1 cellular context compared by ENCODE assay signal in genomic region chr6:27374824-27375612, GRCh38.
TF ChIP-seq lines count a peak whose summit lies in the region.

No MANE protein-coding gene starts in this region.

TF ChIP-seq in K562, 482 proteins besides CTCF, POLR2A, EP300 and RAD21 (continued from another document and continues in another):
- 0 out of 6 replicates have a peak, but pooled peaks of 1 of the 3 experiments have one; percentile 34 for TF ChIP-seq ZBTB11 (CRISPR knock-in tag; IDR thresholded peaks at IDR 0.05)
- no peak for TF ChIP-seq PHTF2 (CRISPR knock-in tag; IDR thresholded peaks at IDR 0.05)
- no peak for TF ChIP-seq ZNF444 (CRISPR knock-in tag; IDR thresholded peaks at IDR 0.05)
- TF ChIP-seq ZNF12 (CRISPR knock-in tag; IDR thresholded peaks at IDR 0.05), result no peak
- peak; percentile 57; the same call in 1 of the 2 replicates for TF ChIP-seq CTBP1 (IDR thresholded peaks at IDR 0.05; ENCODE audit: borderline replicate concordance)
- TF ChIP-seq, protein P1, sequence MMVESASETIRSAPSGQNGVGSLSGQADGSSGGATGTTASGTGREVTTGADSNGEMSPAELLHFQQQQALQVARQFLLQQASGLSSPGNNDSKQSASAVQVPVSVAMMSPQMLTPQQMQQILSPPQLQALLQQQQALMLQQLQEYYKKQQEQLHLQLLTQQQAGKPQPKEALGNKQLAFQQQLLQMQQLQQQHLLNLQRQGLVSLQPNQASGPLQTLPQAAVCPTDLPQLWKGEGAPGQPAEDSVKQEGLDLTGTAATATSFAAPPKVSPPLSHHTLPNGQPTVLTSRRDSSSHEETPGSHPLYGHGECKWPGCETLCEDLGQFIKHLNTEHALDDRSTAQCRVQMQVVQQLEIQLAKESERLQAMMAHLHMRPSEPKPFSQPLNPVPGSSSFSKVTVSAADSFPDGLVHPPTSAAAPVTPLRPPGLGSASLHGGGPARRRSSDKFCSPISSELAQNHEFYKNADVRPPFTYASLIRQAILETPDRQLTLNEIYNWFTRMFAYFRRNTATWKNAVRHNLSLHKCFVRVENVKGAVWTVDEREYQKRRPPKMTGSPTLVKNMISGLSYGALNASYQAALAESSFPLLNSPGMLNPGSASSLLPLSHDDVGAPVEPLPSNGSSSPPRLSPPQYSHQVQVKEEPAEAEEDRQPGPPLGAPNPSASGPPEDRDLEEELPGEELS (CRISPR knock-in tag; IDR thresholded peaks at IDR 0.05; ENCODE audit: borderline replicate concordance), result no peak
- no peak for TF ChIP-seq MCM5 (IDR thresholded peaks at IDR 0.05; ENCODE audit: low read depth)
- no peak for TF ChIP-seq TAF15 (IDR thresholded peaks at IDR 0.05; ENCODE audit: low read depth, low read length)
- TF ChIP-seq ZBTB43 (CRISPR knock-in tag; IDR thresholded peaks at IDR 0.05), result no peak
- TF ChIP-seq ZNF316 (IDR thresholded peaks at IDR 0.05), result no peak
- no peak for TF ChIP-seq ZNF717 (CRISPR knock-in tag; IDR thresholded peaks at IDR 0.05)
- no peak for TF ChIP-seq SNRNP70 (optimal IDR thresholded peaks at IDR 0.05; ENCODE audit: low read depth, low read length)
- peak; percentile 57; the same call in 1 of the 2 replicates for TF ChIP-seq HMGXB4 (CRISPR knock-in tag; IDR thresholded peaks at IDR 0.05)
- TF ChIP-seq KLF1 (tag; IDR thresholded peaks at IDR 0.05), result no peak
- no peak for TF ChIP-seq NCOA6 (IDR thresholded peaks at IDR 0.05)
- TF ChIP-seq MAZ (CRISPR knock-in tag; conservative IDR thresholded peaks at IDR 0.05 in 1 of 2, IDR thresholded peaks at IDR 0.05 in 1 of 2), result peak in 1 of 2 experiments; percentile 25; a peak in 1 of 4 replicates
- TF ChIP-seq, protein P2, sequence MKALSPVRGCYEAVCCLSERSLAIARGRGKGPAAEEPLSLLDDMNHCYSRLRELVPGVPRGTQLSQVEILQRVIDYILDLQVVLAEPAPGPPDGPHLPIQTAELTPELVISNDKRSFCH (CRISPR knock-in tag; IDR thresholded peaks at IDR 0.05), result no peak
- TF ChIP-seq, protein P2 (tag; IDR thresholded peaks at IDR 0.05), result no peak
- no peak for TF ChIP-seq ZNF79 (CRISPR knock-in tag; IDR thresholded peaks at IDR 0.05; ENCODE audit: low read depth)
- no peak for TF ChIP-seq DPF2 (IDR thresholded peaks at IDR 0.05)
- TF ChIP-seq, protein P3, sequence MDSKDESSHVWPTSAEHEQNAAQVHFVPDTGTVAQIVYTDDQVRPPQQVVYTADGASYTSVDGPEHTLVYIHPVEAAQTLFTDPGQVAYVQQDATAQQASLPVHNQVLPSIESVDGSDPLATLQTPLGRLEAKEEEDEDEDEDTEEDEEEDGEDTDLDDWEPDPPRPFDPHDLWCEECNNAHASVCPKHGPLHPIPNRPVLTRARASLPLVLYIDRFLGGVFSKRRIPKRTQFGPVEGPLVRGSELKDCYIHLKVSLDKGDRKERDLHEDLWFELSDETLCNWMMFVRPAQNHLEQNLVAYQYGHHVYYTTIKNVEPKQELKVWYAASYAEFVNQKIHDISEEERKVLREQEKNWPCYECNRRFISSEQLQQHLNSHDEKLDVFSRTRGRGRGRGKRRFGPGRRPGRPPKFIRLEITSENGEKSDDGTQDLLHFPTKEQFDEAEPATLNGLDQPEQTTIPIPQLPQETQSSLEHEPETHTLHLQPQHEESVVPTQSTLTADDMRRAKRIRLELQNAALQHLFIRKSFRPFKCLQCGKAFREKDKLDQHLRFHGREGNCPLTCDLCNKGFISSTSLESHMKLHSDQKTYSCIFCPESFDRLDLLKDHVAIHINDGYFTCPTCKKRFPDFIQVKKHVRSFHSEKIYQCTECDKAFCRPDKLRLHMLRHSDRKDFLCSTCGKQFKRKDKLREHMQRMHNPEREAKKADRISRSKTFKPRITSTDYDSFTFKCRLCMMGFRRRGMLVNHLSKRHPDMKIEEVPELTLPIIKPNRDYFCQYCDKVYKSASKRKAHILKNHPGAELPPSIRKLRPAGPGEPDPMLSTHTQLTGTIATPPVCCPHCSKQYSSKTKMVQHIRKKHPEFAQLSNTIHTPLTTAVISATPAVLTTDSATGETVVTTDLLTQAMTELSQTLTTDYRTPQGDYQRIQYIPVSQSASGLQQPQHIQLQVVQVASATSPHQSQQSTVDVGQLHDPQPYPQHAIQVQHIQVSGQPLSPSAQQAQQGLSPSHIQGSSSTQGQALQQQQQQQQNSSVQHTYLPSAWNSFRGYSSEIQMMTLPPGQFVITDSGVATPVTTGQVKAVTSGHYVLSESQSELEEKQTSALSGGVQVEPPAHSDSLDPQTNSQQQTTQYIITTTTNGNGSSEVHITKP (IDR thresholded peaks at IDR 0.05; ENCODE audit: partially characterized antibody), result peak; percentile 26
- peak; percentile 7 for TF ChIP-seq PHF20 (IDR thresholded peaks at IDR 0.05; ENCODE audit: partially characterized antibody)
- TF ChIP-seq SMARCA5 (IDR thresholded peaks at IDR 0.05), result no peak
- TF ChIP-seq SMARCE1 (IDR thresholded peaks at IDR 0.05), result no peak
- no peak for TF ChIP-seq BCLAF1 (IDR thresholded peaks at IDR 0.05; ENCODE audit: borderline replicate concordance in 1 of 2, control insufficient read depth in 1 of 2, low read depth in 2 of 2, low read length in 1 of 2)
- no peak for TF ChIP-seq MXI1 (IDR thresholded peaks at IDR 0.05; ENCODE audit: low read depth, low read length)
- no peak for TF ChIP-seq ZNF41 (CRISPR knock-in tag; conservative IDR thresholded peaks at IDR 0.05)
- no peak for TF ChIP-seq FOXA1 (IDR thresholded peaks at IDR 0.05; ENCODE audit: borderline replicate concordance)
- TF ChIP-seq, protein P4, sequence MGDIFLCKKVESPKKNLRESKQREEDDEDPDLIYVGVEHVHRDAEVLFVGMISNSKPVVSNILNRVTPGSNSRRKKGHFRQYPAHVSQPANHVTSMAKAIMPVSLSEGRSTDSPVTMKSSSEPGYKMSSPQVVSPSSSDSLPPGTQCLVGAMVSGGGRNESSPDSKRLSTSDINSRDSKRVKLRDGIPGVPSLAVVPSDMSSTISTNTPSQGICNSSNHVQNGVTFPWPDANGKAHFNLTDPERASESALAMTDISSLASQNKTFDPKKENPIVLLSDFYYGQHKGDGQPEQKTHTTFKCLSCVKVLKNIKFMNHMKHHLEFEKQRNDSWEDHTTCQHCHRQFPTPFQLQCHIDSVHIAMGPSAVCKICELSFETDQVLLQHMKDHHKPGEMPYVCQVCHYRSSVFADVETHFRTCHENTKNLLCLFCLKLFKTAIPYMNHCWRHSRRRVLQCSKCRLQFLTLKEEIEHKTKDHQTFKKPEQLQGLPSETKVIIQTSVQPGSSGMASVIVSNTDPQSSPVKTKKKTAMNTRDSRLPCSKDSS (IDR thresholded peaks at IDR 0.05; ENCODE audit: low read depth, partially characterized antibody), result no peak
- no peak for TF ChIP-seq HNRNPL (IDR thresholded peaks at IDR 0.05; ENCODE audit: low read depth, low read length)
- no peak for TF ChIP-seq GABPB2 (CRISPR knock-in tag; conservative IDR thresholded peaks at IDR 0.05)
- TF ChIP-seq, protein P5, sequence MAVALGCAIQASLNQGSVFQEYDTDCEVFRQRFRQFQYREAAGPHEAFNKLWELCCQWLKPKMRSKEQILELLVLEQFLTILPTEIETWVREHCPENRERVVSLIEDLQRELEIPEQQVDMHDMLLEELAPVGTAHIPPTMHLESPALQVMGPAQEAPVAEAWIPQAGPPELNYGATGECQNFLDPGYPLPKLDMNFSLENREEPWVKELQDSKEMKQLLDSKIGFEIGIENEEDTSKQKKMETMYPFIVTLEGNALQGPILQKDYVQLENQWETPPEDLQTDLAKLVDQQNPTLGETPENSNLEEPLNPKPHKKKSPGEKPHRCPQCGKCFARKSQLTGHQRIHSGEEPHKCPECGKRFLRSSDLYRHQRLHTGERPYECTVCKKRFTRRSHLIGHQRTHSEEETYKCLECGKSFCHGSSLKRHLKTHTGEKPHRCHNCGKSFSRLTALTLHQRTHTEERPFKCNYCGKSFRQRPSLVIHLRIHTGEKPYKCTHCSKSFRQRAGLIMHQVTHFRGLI (CRISPR knock-in tag; IDR thresholded peaks at IDR 0.05), result no peak
- TF ChIP-seq ZBTB7A (IDR thresholded peaks at IDR 0.05; ENCODE audit: borderline replicate concordance, control insufficient read depth, low read depth, low read length), result peak; percentile 42; the same call in 1 of the 2 replicates
- TF ChIP-seq, protein P6, sequence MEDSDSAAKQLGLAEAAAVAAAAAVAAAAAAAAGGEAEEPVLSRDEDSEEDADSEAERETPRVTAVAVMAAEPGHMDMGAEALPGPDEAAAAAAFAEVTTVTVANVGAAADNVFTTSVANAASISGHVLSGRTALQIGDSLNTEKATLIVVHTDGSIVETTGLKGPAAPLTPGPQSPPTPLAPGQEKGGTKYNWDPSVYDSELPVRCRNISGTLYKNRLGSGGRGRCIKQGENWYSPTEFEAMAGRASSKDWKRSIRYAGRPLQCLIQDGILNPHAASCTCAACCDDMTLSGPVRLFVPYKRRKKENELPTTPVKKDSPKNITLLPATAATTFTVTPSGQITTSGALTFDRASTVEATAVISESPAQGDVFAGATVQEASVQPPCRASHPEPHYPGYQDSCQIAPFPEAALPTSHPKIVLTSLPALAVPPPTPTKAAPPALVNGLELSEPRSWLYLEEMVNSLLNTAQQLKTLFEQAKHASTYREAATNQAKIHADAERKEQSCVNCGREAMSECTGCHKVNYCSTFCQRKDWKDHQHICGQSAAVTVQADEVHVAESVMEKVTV (CRISPR knock-in tag; IDR thresholded peaks at IDR 0.05), result no peak
- no peak for TF ChIP-seq ZNF699 (CRISPR knock-in tag; IDR thresholded peaks at IDR 0.05; ENCODE audit: insufficient replicate concordance)
- no peak for TF ChIP-seq MLX (CRISPR knock-in tag; conservative IDR thresholded peaks at IDR 0.05)
- no peak for TF ChIP-seq ZNF274 (IDR thresholded peaks at IDR 0.05; ENCODE audit: borderline replicate concordance, low read depth, low read length)
- TF ChIP-seq HCFC1 (IDR thresholded peaks at IDR 0.05; ENCODE audit: low read depth, low read length), result peak; percentile 92
